Comparison of ENCODE assay signal across 34 cellular contexts in genomic region chr6:154528286-154528915, GRCh38. TPM values are rescaled to one million over a fixed set of nuclear protein-coding genes. Genes with fewer than 3 reads are reported as not detected.
"Had no signal": no experiment of that assay in that cellular context is flagged by ENCODE, and none has a peak within 500 bp of the region (broad histone marks: within the 10 kb centered on the region; RNA-seq: fewer than 3 reads in every experiment).

No MANE protein-coding gene starts in this region.

- H2AFZ ChIP-seq: PC-9 had no signal

- H3K4me3 ChIP-seq: ascending aorta, cardiac muscle cell, PC-9 had no signal

- H3K27ac Mint-ChIP-seq: activated CD4-positive, alpha-beta T cell treated with anti-CD3 and anti-CD28 coated beads, Interleukin-2, amount 10 ng/mL, durations not matched to agents 24 days and 14 days; activated CD8-positive, alpha-beta T cell treated with anti-CD3 and anti-CD28 coated beads for 36 hours; activated naive CD8-positive, alpha-beta T cell treated with anti-CD3 and anti-CD28 coated beads for 36 hours; activated T-cell treated with anti-CD3 and anti-CD28 coated beads, Interleukin-2, amount 50 U/mL, for 24 hours; IgD-negative memory B cell had no signal

- H3K4me3 Mint-ChIP-seq: activated CD4-positive, alpha-beta T cell treated with anti-CD3 and anti-CD28 coated beads, Interleukin-2, amount 10 ng/mL, durations not matched to agents 24 days and 14 days; activated CD8-positive, alpha-beta T cell treated with anti-CD3 and anti-CD28 coated beads for 36 hours; activated naive CD8-positive, alpha-beta T cell treated with anti-CD3 and anti-CD28 coated beads for 36 hours; activated T-cell treated with anti-CD3 and anti-CD28 coated beads, Interleukin-2, amount 50 U/mL, for 24 hours; central memory CD8-positive, alpha-beta T cell; IgD-negative memory B cell had no signal

- H3K4me2 ChIP-seq: PC-9 had no signal

- H3K27me3 Mint-ChIP-seq: activated CD4-positive, alpha-beta T cell treated with anti-CD3 and anti-CD28 coated beads, Interleukin-2, amount 10 ng/mL, durations not matched to agents 24 days and 14 days; activated CD8-positive, alpha-beta T cell treated with anti-CD3 and anti-CD28 coated beads for 36 hours; activated naive CD8-positive, alpha-beta T cell treated with anti-CD3 and anti-CD28 coated beads for 36 hours; activated T-cell treated with anti-CD3 and anti-CD28 coated beads, Interleukin-2, amount 50 U/mL, for 24 hours had no signal

- H3K27me3 ChIP-seq: ascending aorta, cardiac muscle cell had no signal

- DNase-seq: activated CD4-positive, alpha-beta T cell treated with anti-CD3 and anti-CD28 coated beads for 1 hour; activated CD4-positive, alpha-beta T cell treated with anti-CD3 and anti-CD28 coated beads, Interleukin-2, amount 10 ng/mL, durations not matched to agents 24 days and 14 days; activated CD4-positive, alpha-beta T cell treated with anti-CD3 and anti-CD28 coated beads, Interleukin-2, amount 50 U/mL, for 4 hours; activated CD4-positive, CD25-positive, alpha-beta regulatory T cell; activated CD8-positive, alpha-beta T cell treated with anti-CD3 and anti-CD28 coated beads for 36 hours; activated naive CD4-positive, alpha-beta T cell; activated naive CD4-positive, alpha-beta T cell treated with anti-CD3 and anti-CD28 coated beads, Interleukin-2, amount 50 U/mL, for 16 hours; activated naive CD8-positive, alpha-beta T cell treated with anti-CD3 and anti-CD28 coated beads for 36 hours; activated T-cell treated with anti-CD3 and anti-CD28 coated beads, Interleukin-2, amount 50 U/mL, for 24 hours; amygdala; Kasumi-1; KG1; MM.1S; NCI-H1092 treated with DMSO at 0.1 percent for 48 hours; NCI-H1417; NCI-H146; NCI-H187; NCI-H2029 treated with DMSO at 0.1 percent for 48 hours; NCI-H2107; NCI-H2171; NCI-H510A; NCI-H526; NCI-H748 treated with DMSO at 0.1 percent for 48 hours; NK-92 treated with Interleukin-12 subunit alpha and Interleukin-12 subunit beta, amount 100 ng/mL, for 24 hours; PC-9; Right ventricle myocardium superior; T1000; WERI-Rb-1 had no signal

- H3K36me3 Mint-ChIP-seq: activated naive CD8-positive, alpha-beta T cell treated with anti-CD3 and anti-CD28 coated beads for 36 hours; IgD-negative memory B cell had no signal

- H3K9me3 Mint-ChIP-seq: activated CD4-positive, alpha-beta T cell treated with anti-CD3 and anti-CD28 coated beads, Interleukin-2, amount 10 ng/mL, durations not matched to agents 24 days and 14 days; activated T-cell treated with anti-CD3 and anti-CD28 coated beads, Interleukin-2, amount 50 U/mL, for 24 hours; central memory CD8-positive, alpha-beta T cell; IgD-negative memory B cell had no signal

- H3K9me3 ChIP-seq: ascending aorta had no signal

- H3K4me1 Mint-ChIP-seq: activated CD4-positive, alpha-beta T cell treated with anti-CD3 and anti-CD28 coated beads, Interleukin-2, amount 10 ng/mL, durations not matched to agents 24 days and 14 days; activated naive CD8-positive, alpha-beta T cell treated with anti-CD3 and anti-CD28 coated beads for 36 hours; IgD-negative memory B cell had no signal

- ATAC-seq: activated CD8-positive, alpha-beta T cell treated with anti-CD3 and anti-CD28 coated beads for 36 hours had no signal

- H3K27ac ChIP-seq: ascending aorta, cardiac muscle cell, PC-9, WERI-Rb-1 had no signal

- H3K36me3 ChIP-seq: ascending aorta, cardiac muscle cell, WERI-Rb-1 had no signal

- H3K4me1 ChIP-seq: ascending aorta had no signal

RNA-seq across cellular contexts. Expression of gene CNKSR3, which starts 17.9 kb away (rescaled TPM):
- total RNA-seq: activated CD4-positive, alpha-beta T cell treated with anti-CD3 and anti-CD28 coated beads, Interleukin-2, amount 10 ng/mL, durations not matched to agents 24 days and 14 days; T-helper 1 cell treated with Interleukin-12 subunit alpha and Interleukin-12 subunit beta and Interleukin-4 antibody, amounts not matched to agents 30 ng/mL and 1 ng/mL, for 36 hours; T-helper 2 cell treated with Interferon-gamma antibody and Interleukin-4, amounts not matched to agents 100 ng/mL and 5 ng/mL, for 36 hours had no signal
- polyA plus RNA-seq: IgD-negative memory B cell had no signal
